Comparison of ENCODE assay signal across 8 cellular contexts in the genomic region with DNA sequence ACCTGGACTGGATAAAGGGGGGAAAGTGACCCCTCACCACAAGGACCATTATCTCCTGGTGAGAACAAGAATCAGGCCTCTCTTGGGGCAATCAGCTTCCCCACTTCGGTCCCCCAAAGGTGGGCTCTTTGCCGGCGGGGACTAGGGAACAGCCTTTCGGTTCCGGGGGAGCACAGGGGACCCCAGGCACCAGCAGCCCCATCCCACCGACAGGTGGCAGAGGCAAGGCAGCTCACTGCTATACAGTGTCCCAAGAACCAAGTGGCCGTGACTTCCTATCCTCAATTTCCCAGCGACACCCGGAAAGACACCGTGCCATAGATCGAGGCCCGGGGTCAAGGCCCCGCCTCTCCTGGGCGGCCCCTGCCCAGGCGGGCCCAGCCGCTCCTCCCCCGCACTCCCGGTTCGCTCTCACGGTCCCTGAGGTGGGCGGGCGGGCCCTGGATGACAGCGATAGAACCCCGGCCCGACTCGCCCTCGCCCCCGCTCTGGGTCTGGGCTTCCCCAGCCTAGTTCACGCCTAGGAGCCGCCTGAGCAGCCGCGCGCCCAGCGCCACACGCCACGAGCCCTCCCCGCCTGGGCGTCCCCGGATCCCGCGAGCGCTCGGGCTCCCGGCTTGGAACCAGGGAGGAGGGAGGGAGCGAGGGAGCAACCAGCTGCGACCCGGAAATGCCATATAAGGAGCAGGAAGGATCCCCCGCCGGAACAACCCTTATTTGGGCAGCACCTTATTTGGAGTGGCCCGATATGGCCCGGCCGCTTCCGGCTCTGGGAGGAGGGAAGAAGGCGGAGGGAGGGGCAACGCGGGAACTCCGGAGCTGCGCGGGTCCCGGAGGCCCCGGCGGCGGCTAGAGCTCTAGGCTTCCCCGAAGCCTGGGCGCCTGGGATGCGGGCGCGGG. TPM values are rescaled to one million over a fixed set of nuclear protein-coding genes. Genes with fewer than 3 reads are reported as not detected.
A peak's percentile ranks its signal among the peaks of the same experiment; 100 is the strongest.
DNase-seq lines count a peak whose midpoint lies in the region; ATAC-seq and TF ChIP-seq lines count a peak whose summit lies in the region.

No MANE protein-coding gene starts in this region.

- intact Hi-C loops in breast epithelium (cut with DNase I; ENCODE audit: low total_unique reads), result no loop called here

- peak; percentile 82 for ATAC-seq in GM18907 (IDR thresholded peaks at IDR 0.05; ENCODE audit: unreplicated experiment)
- ATAC-seq in HG03139 (IDR thresholded peaks at IDR 0.05; ENCODE audit: unreplicated experiment), result peak; percentile 72

- H3K27me3 ChIP-seq in AG04450 (ENCODE audit: control insufficient read depth, insufficient read depth, low read length) (no peaks in the 10 kb centered on the region), breast epithelium (no peaks in the 10 kb centered on the region), skeletal muscle tissue (ENCODE audit: control insufficient read depth in 3 of 3, insufficient read depth in 3 of 3, low read length in 3 of 3) (peaks cover 0 to 7% (median 3%) of the 10 kb centered on the region in 3 donors)

- POLR2A ChIA-PET in AG04450 (lab: Yijun Ruan, JAX), result interaction anchor here (0.8 to 2.9 kb wide), 13 partner anchors 9 to 127 kb away, joined by 3 to 26 read pairs (median 7); partner anchors contain the start of genes ETF1, FAM53C, HSPA9 and REEP2

- peak; percentile 99 for DNase-seq in AG04450 (ENCODE audit: low read depth, low spot score)
- DNase-seq in NCI-H2196 (lab: John Stamatoyannopoulos, UW; ENCODE audit: unreplicated experiment), result peak; percentile 97
- peak; percentile 96 to 98 for DNase-seq in breast epithelium (ENCODE audit: low spot score in 2 of 2)

- TF ChIP-seq CTCF in AG04450 (IDR thresholded peaks at IDR 0.05; ENCODE audit: low read depth, low read length), result no peak
- TF ChIP-seq CTCF in VCaP (conservative IDR thresholded peaks at IDR 0.05), result peak; percentile 24
- TF ChIP-seq CTCF in breast epithelium (IDR thresholded peaks at IDR 0.05), result peak; percentile 21 to 76 (median 32)

- CTCF ChIA-PET in AG04450 (lab: Charles Lee), result interaction anchor here (1.0 to 3.4 kb wide), 10 partner anchors 9 to 112 kb away, joined by 3 to 32 read pairs (median 6); partner anchors contain the start of genes KDM3B and REEP2

- H3K4me1 ChIP-seq in breast epithelium (peaks cover 7 to 11% of the 10 kb centered on the region in 2 donors), skeletal muscle tissue (ENCODE audit: control insufficient read depth in 3 of 3, insufficient read depth in 3 of 3, low read length in 3 of 3) (peaks cover 37 to 50% (median 41%) of the 10 kb centered on the region in 3 donors)

- peak overlapping the region; percentile 92 to 99 (median 92) for H3K9ac ChIP-seq in skeletal muscle tissue (ENCODE audit: low read depth in 1 of 3, low read length in 3 of 3)

- H3K9me3 ChIP-seq in AG04450 (ENCODE audit: control insufficient read depth, insufficient read depth, low read length) (peaks cover 8% of the 10 kb centered on the region; the same call in 1 of the 2 replicates), breast epithelium (no peaks in the 10 kb centered on the region), iPS-18c (ENCODE audit: control insufficient read depth, insufficient read depth, low read length) (peaks cover 2% of the 10 kb centered on the region), skeletal muscle tissue (ENCODE audit: control insufficient read depth in 3 of 3, low read length in 3 of 3) (no peaks in the 10 kb centered on the region)

- H3K4me3 ChIP-seq in AG04450 (ENCODE audit: low read depth, low read length) (peak overlapping the region; percentile 94), breast epithelium (peak overlapping the region; percentile 78 to 83 (median 81)), iPS-18c (ENCODE audit: insufficient read depth, low read depth, low read length) (peak overlapping the region; percentile 89), skeletal muscle tissue (ENCODE audit: low read length in 3 of 3) (peak overlapping the region; percentile 87 to 93 (median 90))

- peak; percentile 65 for TF ChIP-seq POLR2A in breast epithelium (IDR thresholded peaks at IDR 0.05)

- peak overlapping the region; percentile 96 for H3K27ac ChIP-seq in AG04450 (ENCODE audit: low read depth, low read length)
- H3K27ac ChIP-seq in VCaP, result peak overlapping the region; percentile 99
- H3K27ac ChIP-seq in breast epithelium, result peak overlapping the region; percentile 97 to 99
- H3K27ac ChIP-seq in skeletal muscle tissue (ENCODE audit: low read depth, low read length), result peak overlapping the region; percentile 98

- H3K36me3 ChIP-seq in breast epithelium (no peaks in the 10 kb centered on the region), skeletal muscle tissue (ENCODE audit: control insufficient read depth in 3 of 3, insufficient read depth in 3 of 3, low read length in 3 of 3) (peaks cover 7 to 11% (median 11%) of the 10 kb centered on the region in 3 donors)

RNA-seq across cellular contexts. Expression of gene EGR1, which starts 0.6 kb away (rescaled TPM):
- 17.0 and 24.5 TPM in 2 replicates for polyA plus RNA-seq in AG04450 (2011; rRNA removed)
- polyA minus RNA-seq in AG04450 (2011; rRNA and poly(A)+ RNA removed), result 32.1 and 36.9 TPM in 2 replicates
- total RNA-seq in breast epithelium (10 to 100 TPM; 11.8 to 61.0 (median 18.4) TPM), skeletal muscle tissue (21.4 TPM)

RNA-seq across cellular contexts. Expression of gene REEP2, which starts 25.8 kb away (rescaled TPM):
- 24.7 and 36.9 TPM in 2 replicates for polyA plus RNA-seq in AG04450 (2011; rRNA removed)
- polyA minus RNA-seq in AG04450 (2011; rRNA and poly(A)+ RNA removed), result 39.7 and 40.2 TPM in 2 replicates
- total RNA-seq in breast epithelium, result 1 to 10 TPM in 1 of 3 donors, under 1 TPM in 2; 0.88 to 2.7 (median 0.98) TPM
- 7.3 TPM for total RNA-seq in skeletal muscle tissue

Comparison
In these comparisons a context has a peak if more than half of its experiments do, and no peak if none do; other contexts are left out.
1. Peak in every context shown above with its lines: DNase-seq, ATAC-seq, H3K4me3 ChIP-seq and H3K27ac ChIP-seq.